ENCODE assay signal across 18 cellular contexts in the genomic region with DNA sequence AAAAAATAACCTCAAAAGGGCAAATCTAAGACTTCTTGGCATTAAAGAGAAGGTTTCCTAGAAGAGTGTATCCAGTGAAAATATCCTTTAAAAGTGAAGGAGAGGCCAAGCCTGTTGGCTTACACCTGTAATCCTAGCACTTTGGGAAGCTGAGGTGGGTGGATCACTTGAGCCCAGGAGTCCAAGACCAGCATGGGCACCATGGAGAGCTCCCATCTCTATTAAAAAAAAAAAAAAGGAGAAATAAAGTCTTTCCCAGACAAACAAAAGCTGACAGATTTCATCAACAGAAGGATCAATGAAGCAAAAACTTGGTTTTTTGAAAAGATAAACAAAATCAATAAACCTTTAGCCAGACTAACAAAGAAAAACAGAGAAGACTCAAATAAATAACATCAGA.
DNase-seq lines count a peak whose midpoint lies in the region; ATAC-seq, FAIRE-seq and TF ChIP-seq lines count a peak whose summit lies in the region.
"Had no signal": no experiment of that assay in that cellular context is flagged by ENCODE, and none has a peak within 500 bp of the region (broad histone marks: within the 10 kb centered on the region; RNA-seq: fewer than 3 reads in every experiment).

No MANE protein-coding gene starts in this region.

- no peak overlapping the region for H3K27ac ChIP-seq in liver (ENCODE audit: low read depth in 1 of 2, low read length in 2 of 2)
- H3K27ac ChIP-seq in right lobe of liver: no peak overlapping the region
- no peak overlapping the region for H3K27ac ChIP-seq in HEK293 (ENCODE audit: extremely low read depth, low read depth, low read length)
- H3K27ac ChIP-seq in GM12878 (ENCODE audit: control insufficient read depth, insufficient read depth): no peak overlapping the region
- no peak overlapping the region for H3K27ac ChIP-seq in thyroid gland
- H3K27ac ChIP-seq: GM23248 had no signal

- TF ChIP-seq RAD21 in liver (IDR thresholded peaks at IDR 0.05) (no peak), GM12878 (IDR thresholded peaks at IDR 0.05; ENCODE audit: insufficient read depth, low read depth, low read length) (no peak)

- H3K9ac ChIP-seq in liver (ENCODE audit: low read depth in 1 of 2, low read length in 2 of 2): no peak overlapping the region
- H3K9ac ChIP-seq in GM12878 (ENCODE audit: control insufficient read depth, insufficient read depth, low read length): no peak overlapping the region
- H3K9ac ChIP-seq: GM23248 had no signal

- TF ChIP-seq CTCF in liver (IDR thresholded peaks at IDR 0.05; ENCODE audit: low read depth, low read length, missing input control) (no peak), right lobe of liver (IDR thresholded peaks at IDR 0.05) (no peak), HEK293 (tag by site-specific recombination; IDR thresholded peaks at IDR 0.05) (no peak), GM12878 (IDR thresholded peaks at IDR 0.05 in 2 of 3, conservative IDR thresholded peaks at IDR 0.05 in 1 of 3; ENCODE audit: control insufficient read depth in 2 of 3, extremely low read depth in 1 of 3, insufficient read depth in 1 of 3, low read depth in 3 of 3, low read length in 3 of 3) (no peak), thyroid gland (IDR thresholded peaks at IDR 0.05) (no peak)

- FAIRE-seq in GM12878 (lab: Jason Lieb, UNC): no peak
- FAIRE-seq: G401.6, GM19239 had no signal

- H3K36me3 ChIP-seq in liver (ENCODE audit: control insufficient read depth in 4 of 4, insufficient read depth in 3 of 4, low read depth in 1 of 4, low read length in 3 of 4): no peaks in the 10 kb centered on the region
- H3K36me3 ChIP-seq in right lobe of liver: no peaks in the 10 kb centered on the region
- H3K36me3 ChIP-seq in HEK293 (ENCODE audit: control insufficient read depth in 2 of 2, insufficient read depth in 1 of 2, low read length in 2 of 2): no peaks in the 10 kb centered on the region
- no peaks in the 10 kb centered on the region for H3K36me3 ChIP-seq in GM12878 (ENCODE audit: control insufficient read depth in 2 of 2, insufficient read depth in 2 of 2, low read length in 1 of 2)
- H3K36me3 ChIP-seq in thyroid gland: no peaks in the 10 kb centered on the region

- POLR2A ChIA-PET in HEK293 (lab: Yijun Ruan, JAX) (no interaction called here), GM12878 (lab: Charles Lee) (no interaction called here), HEK293T (lab: Yijun Ruan, JAX) (no interaction called here)

- SMC1A ChIA-PET in GM12878 (lab: Charles Lee; ENCODE audit: uncharacterized antibody, unreplicated experiment): no interaction called here

- TF ChIP-seq POLR2A in right lobe of liver (IDR thresholded peaks at IDR 0.05) (no peak), GM12878 (IDR thresholded peaks at IDR 0.05; ENCODE audit: low read depth, low read length) (no peak), thyroid gland (IDR thresholded peaks at IDR 0.05) (no peak)

- no peaks in the 10 kb centered on the region for H4K20me1 ChIP-seq in GM12878 (ENCODE audit: control insufficient read depth, insufficient read depth)

- no peaks in the 10 kb centered on the region for H3K4me1 ChIP-seq in liver (ENCODE audit: control insufficient read depth in 4 of 4, insufficient read depth in 4 of 4, low read length in 3 of 4)
- no peaks in the 10 kb centered on the region for H3K4me1 ChIP-seq in right lobe of liver
- H3K4me1 ChIP-seq in HEK293 (ENCODE audit: control insufficient read depth, insufficient read depth, low read length): no peaks in the 10 kb centered on the region
- H3K4me1 ChIP-seq in GM12878 (ENCODE audit: control insufficient read depth, insufficient read depth, low read length): no peaks in the 10 kb centered on the region
- H3K4me1 ChIP-seq in thyroid gland: no peaks in the 10 kb centered on the region

- intact Hi-C loops in right lobe of liver (cut with DNase I): no loop called here
- intact Hi-C loops in GM12878 (cut with micrococcal nuclease; ENCODE audit: unreplicated experiment): no loop called here
- intact Hi-C loops in thyroid gland (cut with DNase I): no loop called here

- CTCF ChIA-PET in HEK293 (lab: Yijun Ruan, JAX) (no interaction called here), GM12878 (lab: Yijun Ruan, JAX) (no interaction called here), HEK293T (lab: Yijun Ruan, JAX) (no interaction called here)

- H3K4me3 ChIP-seq in liver (ENCODE audit: low read depth in 1 of 3, low read length in 3 of 3): no peak overlapping the region
- H3K4me3 ChIP-seq in right lobe of liver: no peak overlapping the region
- H3K4me3 ChIP-seq in HEK293 (ENCODE audit: low read depth, low read length): no peak overlapping the region
- no peak overlapping the region for H3K4me3 ChIP-seq in GM12878
- H3K4me3 ChIP-seq in thyroid gland (replicated peaks in 1 of 3): no peak overlapping the region
- H3K4me3 ChIP-seq: GM23248 had no signal

- TF ChIP-seq EP300 in GM12878 (IDR thresholded peaks at IDR 0.05; ENCODE audit: borderline replicate concordance in 1 of 2, control insufficient read depth in 1 of 2, low read depth in 2 of 2, low read length in 2 of 2): no peak

- BruUV-seq in GM12878 (replicated peaks; lab: Mats Ljungman, UMichigan): no TSS peak

- RAD21 ChIA-PET in GM12878 (lab: Charles Lee; ENCODE audit: unreplicated experiment): no interaction called here

- no peak for ATAC-seq in right lobe of liver
- no peak for ATAC-seq in GM12878

- DNase-seq in right lobe of liver (no peak), GM12878 (ENCODE audit: low read depth, low spot score) (no peak), thyroid gland (no peak), HEK293T (ENCODE audit: extremely low spot score) (no peak), NCI-H2171 (lab: John Stamatoyannopoulos, UW) (no peak)
- DNase-seq: 8988T; C1 segment of cervical spinal cord; Calu3; CD4-positive, alpha-beta memory T cell; COR-L47; DMS53; DND-41; GM23248; H9 had no signal

- H2AFZ ChIP-seq in GM12878 (ENCODE audit: control insufficient read depth, low read depth, low read length): no peak overlapping the region
- H2AFZ ChIP-seq: GM23248 had no signal

- in situ Hi-C loops in GM12878 (cut with MboI): no loop called here

- H3K79me2 ChIP-seq in GM12878 (ENCODE audit: control insufficient read depth, insufficient read depth, low read length): no peaks in the 10 kb centered on the region

- no peak overlapping the region for H3K4me2 ChIP-seq in GM12878 (ENCODE audit: control insufficient read depth, insufficient read depth)

- H3K9me3 ChIP-seq in liver (ENCODE audit: control insufficient read depth in 4 of 4, low read length in 3 of 4) (no peaks in the 10 kb centered on the region), right lobe of liver (no peaks in the 10 kb centered on the region), HEK293 (ENCODE audit: control insufficient read depth, insufficient read depth, low read depth, low read length) (no peaks in the 10 kb centered on the region), GM12878 (replicated peaks; ENCODE audit: control insufficient read depth, insufficient read depth, low read length) (no peaks in the 10 kb centered on the region), thyroid gland (no peaks in the 10 kb centered on the region)

- H3K27me3 ChIP-seq in liver (ENCODE audit: control insufficient read depth in 4 of 4, insufficient read depth in 4 of 4, low read length in 3 of 4) (no peaks in the 10 kb centered on the region), right lobe of liver (no peaks in the 10 kb centered on the region), GM12878 (replicated peaks in 1 of 2; ENCODE audit: control insufficient read depth in 2 of 2, insufficient read depth in 2 of 2, low read length in 1 of 2) (no peaks in the 10 kb centered on the region), thyroid gland (no peaks in the 10 kb centered on the region)

TF ChIP-seq in HEK293T, 16 proteins besides CTCF, POLR2A, EP300 and RAD21:
- no peak for TF ChIP-seq ARNT (IDR thresholded peaks at IDR 0.05)
- TF ChIP-seq PKNOX1 (IDR thresholded peaks at IDR 0.05): no peak
- no peak for TF ChIP-seq LEF1 (IDR thresholded peaks at IDR 0.05; ENCODE audit: borderline replicate concordance)
- no peak for TF ChIP-seq L3MBTL2 (conservative IDR thresholded peaks at IDR 0.05)
- TF ChIP-seq ELF4 (IDR thresholded peaks at IDR 0.05): no peak
- no peak for TF ChIP-seq FOXA1 (IDR thresholded peaks at IDR 0.05)
- TF ChIP-seq SP1 (IDR thresholded peaks at IDR 0.05): no peak
- no peak for TF ChIP-seq FOXM1 (IDR thresholded peaks at IDR 0.05; ENCODE audit: borderline replicate concordance)
- no peak for TF ChIP-seq CTBP1 (IDR thresholded peaks at IDR 0.05; ENCODE audit: borderline replicate concordance)
- no peak for TF ChIP-seq HDGF (IDR thresholded peaks at IDR 0.05; ENCODE audit: borderline replicate concordance)
- no peak for TF ChIP-seq ZNF384 (IDR thresholded peaks at IDR 0.05)
- no peak for TF ChIP-seq TARDBP (IDR thresholded peaks at IDR 0.05)
